1 cellular context compared by ENCODE assay signal in genomic region chr21:39531777-39532333, GRCh38.
TF ChIP-seq lines count a peak whose summit lies in the region.

No MANE protein-coding gene starts in this region.

TF ChIP-seq in HCT116, 20 proteins besides CTCF, POLR2A, EP300 and RAD21 (continued from another document):
- TF ChIP-seq ATF3 (IDR thresholded peaks at IDR 0.05) (no peak), YY1 (IDR thresholded peaks at IDR 0.05; ENCODE audit: extremely low read depth, insufficient replicate concordance, low read depth, low read length) (no peak), ZFX (IDR thresholded peaks at IDR 0.05) (no peak), SIN3A (IDR thresholded peaks at IDR 0.05; ENCODE audit: low read depth) (no peak), JUND (IDR thresholded peaks at IDR 0.05) (no peak)
- TF ChIP-seq, protein P1, sequence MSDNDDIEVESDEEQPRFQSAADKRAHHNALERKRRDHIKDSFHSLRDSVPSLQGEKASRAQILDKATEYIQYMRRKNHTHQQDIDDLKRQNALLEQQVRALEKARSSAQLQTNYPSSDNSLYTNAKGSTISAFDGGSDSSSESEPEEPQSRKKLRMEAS (IDR thresholded peaks at IDR 0.05) = no peak
